ENCODE assay signal across 12 cellular contexts in genomic region chr1:172203135-172203823, GRCh38.
DNase-seq lines count a peak whose midpoint lies in the region; ATAC-seq and TF ChIP-seq lines count a peak whose summit lies in the region.
"Had no signal": no experiment of that assay in that cellular context is flagged by ENCODE, and none has a peak within 500 bp of the region (broad histone marks: within the 10 kb centered on the region; RNA-seq: fewer than 3 reads in every experiment).

No MANE protein-coding gene starts in this region.

- no peaks in the 10 kb centered on the region for H3K27me3 ChIP-seq in brain microvascular endothelial cell (replicated peaks)

- peaks cover 6% of the 10 kb centered on the region for H3K27me3 Mint-ChIP-seq in nephron progenitor cell (ENCODE audit: low read depth, poor library complexity)
- no peaks in the 10 kb centered on the region for H3K27me3 Mint-ChIP-seq in activated CD8-positive, alpha-beta T cell treated with anti-CD3 and anti-CD28 coated beads for 36 hours
- H3K27me3 Mint-ChIP-seq: activated B cell treated with CpG ODN at 0.5 μM for 24 hours had no signal

- intact Hi-C loops in activated CD8-positive, alpha-beta T cell treated with anti-CD3 and anti-CD28 coated beads for 36 hours (cut with micrococcal nuclease): no loop called here

- TF ChIP-seq CTCF in brain microvascular endothelial cell (IDR thresholded peaks at IDR 0.05; ENCODE audit: low read depth, low read length, missing control alignments) (no peak), nephron progenitor cell (IDR thresholded peaks at IDR 0.05) (no peak)
- no peak for TF ChIP-seq CTCF in activated CD8-positive, alpha-beta T cell treated with anti-CD3 and anti-CD28 coated beads for 36 hours (IDR thresholded peaks at IDR 0.05)

- no peak overlapping the region for H3K27ac Mint-ChIP-seq in nephron progenitor cell
- no peak overlapping the region for H3K27ac Mint-ChIP-seq in activated CD8-positive, alpha-beta T cell treated with anti-CD3 and anti-CD28 coated beads for 36 hours
- H3K27ac Mint-ChIP-seq: activated B cell treated with CpG ODN at 0.5 μM for 24 hours; CD8-positive, alpha-beta T cell had no signal

- no peak overlapping the region for H3K27ac ChIP-seq in brain microvascular endothelial cell

- ATAC-seq in activated CD8-positive, alpha-beta T cell treated with anti-CD3 and anti-CD28 coated beads for 36 hours: no peak
- no peak for ATAC-seq in HG02763 (IDR thresholded peaks at IDR 0.05; ENCODE audit: unreplicated experiment)
- ATAC-seq: CD8-positive, alpha-beta T cell; left cardiac atrium had no signal

- POLR2A ChIA-PET in activated CD8-positive, alpha-beta T cell treated with anti-CD3 and anti-CD28 coated beads for 36 hours (lab: Charles Lee): no interaction called here

- CTCF ChIA-PET in activated CD8-positive, alpha-beta T cell treated with anti-CD3 and anti-CD28 coated beads for 36 hours (lab: Charles Lee): no interaction called here

- no peaks in the 10 kb centered on the region for H3K36me3 ChIP-seq in brain microvascular endothelial cell (replicated peaks)

- peaks cover 7% of the 10 kb centered on the region for H3K36me3 Mint-ChIP-seq in nephron progenitor cell (ENCODE audit: low read depth)
- no peaks in the 10 kb centered on the region for H3K36me3 Mint-ChIP-seq in activated CD8-positive, alpha-beta T cell treated with anti-CD3 and anti-CD28 coated beads for 36 hours (ENCODE audit: low read depth)

- peaks cover 17% of the 10 kb centered on the region for H3K9me3 Mint-ChIP-seq in nephron progenitor cell
- H3K9me3 Mint-ChIP-seq in activated CD8-positive, alpha-beta T cell treated with anti-CD3 and anti-CD28 coated beads for 36 hours: peaks cover 16% of the 10 kb centered on the region

- no peak overlapping the region for H3K4me3 ChIP-seq in brain microvascular endothelial cell (ENCODE audit: low read depth, low read length)

- in situ Hi-C loops in brain microvascular endothelial cell (cut with HindIII; ENCODE audit: low pct_ligation_motif_present, low sequenced_read_pairs): no loop called here

- no peak overlapping the region for H3K4me3 Mint-ChIP-seq in nephron progenitor cell
- H3K4me3 Mint-ChIP-seq in activated CD8-positive, alpha-beta T cell treated with anti-CD3 and anti-CD28 coated beads for 36 hours: no peak overlapping the region
- H3K4me3 Mint-ChIP-seq: activated B cell treated with CpG ODN at 0.5 μM for 24 hours; CD8-positive, alpha-beta T cell had no signal

- peak; percentile 36 for DNase-seq in ELR (ENCODE audit: low read depth)
- DNase-seq in NCI-H345 treated with DMSO at 0.1 percent for 48 hours (lab: John Stamatoyannopoulos, UW; ENCODE audit: unreplicated experiment): peak; percentile 24
- DNase-seq in brain microvascular endothelial cell: peak; percentile 19
- DNase-seq in nephron progenitor cell: peak; percentile 10
- no peak for DNase-seq in activated CD8-positive, alpha-beta T cell treated with anti-CD3 and anti-CD28 coated beads for 36 hours
- DNase-seq in GM19240 (ENCODE audit: insufficient read length, low spot score): no peak
- DNase-seq: activated B cell treated with CpG ODN at 0.5 μM for 24 hours; activated T-cell treated with anti-CD3 and anti-CD28 coated beads, Interleukin-2, amount 50 U/mL, for 48 hours; left cardiac atrium; SIG-M5 had no signal

- peaks cover 11% of the 10 kb centered on the region for H3K4me1 Mint-ChIP-seq in nephron progenitor cell
- H3K4me1 Mint-ChIP-seq in activated CD8-positive, alpha-beta T cell treated with anti-CD3 and anti-CD28 coated beads for 36 hours (ENCODE audit: low read depth): no peaks in the 10 kb centered on the region

Comparison
In these comparisons a context has a peak if more than half of its experiments do, and no peak if none do; other contexts are left out.
1. DNase-seq: peak in ELR (single experiment), NCI-H345 treated with DMSO at 0.1 percent for 48 hours (single experiment), brain microvascular endothelial cell (single experiment) and nephron progenitor cell (single experiment); none in activated CD8-positive, alpha-beta T cell treated with anti-CD3 and anti-CD28 coated beads for 36 hours (single experiment) and GM19240 (single experiment).